Comparison of ENCODE assay signal across 3 cellular contexts in genomic region chr3:37396731-37397130, GRCh38.
"Had no signal": no experiment of that assay in that cellular context is flagged by ENCODE, and none has a peak within 500 bp of the region (broad histone marks: within the 10 kb centered on the region; RNA-seq: fewer than 3 reads in every experiment).

No MANE protein-coding gene starts in this region.

- DNase-seq: GDM1, GF-D8 had no signal

- H3K4me3 ChIP-seq: GM12878 had no signal
